Comparison of ENCODE assay signal across 16 cellular contexts in genomic region chr20:1094706-1095220, GRCh38.
"Had no signal": no experiment of that assay in that cellular context is flagged by ENCODE, and none has a peak within 500 bp of the region (broad histone marks: within the 10 kb centered on the region; RNA-seq: fewer than 3 reads in every experiment).

No MANE protein-coding gene starts in this region.

- H3K9me3 ChIP-seq: adrenal gland had no signal

- H3K27ac Mint-ChIP-seq: activated naive CD4-positive, alpha-beta T cell treated with anti-CD3 and anti-CD28 coated beads, Interleukin-2, amount 10 ng/mL, durations not matched to agents 7 days and 5 days; activated T-helper 2 cell treated with anti-CD3 and anti-CD28 coated beads, Interferon-gamma antibody, Interleukin-2, Interleukin-4, amounts not matched to agents 10 μg/mL and 5 μg/mL and 100 μg/mL, durations not matched to agents 14 hours and 24 hours and 36 hours; memory B cell; natural killer cell; stimulated activated naive B cell treated with anti-CD40 and anti-IgM and Interleukin-4, amounts not matched to agents 10 μg/mL and 1 μg/mL and 100 μg/mL, for 72 hours; T-helper 17 cell had no signal

- H3K4me1 Mint-ChIP-seq: activated naive CD4-positive, alpha-beta T cell treated with anti-CD3 and anti-CD28 coated beads, Interleukin-2, amount 10 ng/mL, durations not matched to agents 7 days and 5 days; memory B cell; natural killer cell; stimulated activated naive B cell treated with anti-CD40 and anti-IgM and Interleukin-4, amounts not matched to agents 10 μg/mL and 1 μg/mL and 100 μg/mL, for 72 hours; T-helper 17 cell had no signal

- H3K36me3 Mint-ChIP-seq: natural killer cell had no signal

- DNase-seq: activated CD4-positive, alpha-beta T cell treated with anti-CD3 and anti-CD28 coated beads, Interleukin-2, amount 50 U/mL, for 48 hours; activated naive CD4-positive, alpha-beta T cell treated with anti-CD3 and anti-CD28 coated beads, Interleukin-2, amount 10 ng/mL, durations not matched to agents 7 days and 5 days; adrenal gland; foreskin melanocyte; left ventricle myocardium superior; natural killer cell; nucleus accumbens; stimulated activated CD4-positive, alpha-beta T cell treated with anti-CD3 and anti-CD28 coated beads, Interleukin-15, amount 100 ng/mL, for 24 hours; stimulated activated CD4-positive, alpha-beta T cell treated with anti-CD3 and anti-CD28 coated beads, Interleukin-4, amount 100 ng/mL, for 1 hour; stimulated activated naive B cell treated with anti-CD40 and anti-IgM and Interleukin-4, amounts not matched to agents 10 μg/mL and 1 μg/mL and 100 μg/mL, for 72 hours; T-helper 17 cell; tibial artery; WERI-Rb-1 had no signal

- H3K27me3 Mint-ChIP-seq: activated naive CD4-positive, alpha-beta T cell treated with anti-CD3 and anti-CD28 coated beads, Interleukin-2, amount 10 ng/mL, durations not matched to agents 7 days and 5 days; stimulated activated naive B cell treated with anti-CD40 and anti-IgM and Interleukin-4, amounts not matched to agents 10 μg/mL and 1 μg/mL and 100 μg/mL, for 72 hours; T-helper 17 cell had no signal

- H3K9me3 Mint-ChIP-seq: natural killer cell had no signal

- H3K27me3 ChIP-seq: adrenal gland, tibial artery had no signal

- H3K4me1 ChIP-seq: adrenal gland, tibial artery had no signal

- H3K36me3 ChIP-seq: adrenal gland, tibial artery, WERI-Rb-1 had no signal

- H3K27ac ChIP-seq: adrenal gland, skin epidermis, tibial artery, WERI-Rb-1 had no signal

- H3K4me3 Mint-ChIP-seq: activated naive CD4-positive, alpha-beta T cell treated with anti-CD3 and anti-CD28 coated beads, Interleukin-2, amount 10 ng/mL, durations not matched to agents 7 days and 5 days; memory B cell; natural killer cell; stimulated activated naive B cell treated with anti-CD40 and anti-IgM and Interleukin-4, amounts not matched to agents 10 μg/mL and 1 μg/mL and 100 μg/mL, for 72 hours; T-helper 17 cell had no signal

- H3K4me3 ChIP-seq: adrenal gland, skin epidermis, tibial artery had no signal

- ATAC-seq: left ventricle myocardium superior; natural killer cell; stimulated activated naive B cell treated with anti-CD40 and anti-IgM and Interleukin-4, amounts not matched to agents 10 μg/mL and 1 μg/mL and 100 μg/mL, for 72 hours; T-helper 17 cell had no signal
